16 cellular contexts compared by ENCODE assay signal in the genomic region with DNA sequence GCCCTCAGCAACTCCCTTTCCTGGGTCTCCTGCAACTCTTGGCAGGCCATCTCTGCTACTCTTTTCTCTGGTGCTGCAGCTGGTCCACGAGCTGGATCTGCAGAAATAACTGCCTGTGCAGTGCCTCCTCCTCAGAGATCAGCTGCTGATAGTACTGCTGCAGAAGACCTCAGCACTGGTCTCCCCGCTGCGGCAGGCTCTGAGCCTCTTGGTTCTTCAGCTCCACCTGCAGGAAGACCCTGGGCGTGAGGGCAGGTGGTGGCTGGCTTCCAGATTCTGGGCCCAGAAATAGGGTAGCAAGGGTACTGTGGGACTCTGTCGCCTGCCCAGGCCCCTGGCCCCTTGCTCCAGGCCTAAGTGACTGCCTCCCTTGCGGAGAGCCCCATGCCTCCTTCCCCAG.
"Had no signal": no experiment of that assay in that cellular context is flagged by ENCODE, and none has a peak within 500 bp of the region (broad histone marks: within the 10 kb centered on the region; RNA-seq: fewer than 3 reads in every experiment).

No MANE protein-coding gene starts in this region.

- H3K9me3 ChIP-seq: heart left ventricle, right atrium auricular region, thyroid gland had no signal

- FAIRE-seq: frontal cortex, urothelium cell line had no signal

- H3K36me3 ChIP-seq: heart left ventricle, right atrium auricular region, thyroid gland had no signal

- H3K27ac Mint-ChIP-seq: dendritic cell treated with granulocyte-macrophage colony-stimulating factor and Interleukin-4, amounts not matched to agents 40 ng/mL and 50 ng/mL, for 4 days; effector memory CD8-positive, alpha-beta T cell; nephron; T-helper 17 cell had no signal

- H3K27ac ChIP-seq: epithelial cell of prostate, heart left ventricle, right atrium auricular region, thyroid gland had no signal

- H3K27me3 Mint-ChIP-seq: dendritic cell treated with granulocyte-macrophage colony-stimulating factor and Interleukin-4, amounts not matched to agents 40 ng/mL and 50 ng/mL, for 4 days had no signal

- ATAC-seq: effector memory CD8-positive, alpha-beta T cell; heart left ventricle; T-helper 17 cell had no signal

- H3K4me3 ChIP-seq: heart left ventricle, right atrium auricular region, thyroid gland had no signal

- H3K9me3 Mint-ChIP-seq: dendritic cell treated with granulocyte-macrophage colony-stimulating factor and Interleukin-4, amounts not matched to agents 40 ng/mL and 50 ng/mL, for 4 days; effector memory CD8-positive, alpha-beta T cell had no signal

- H3K4me1 ChIP-seq: heart left ventricle, right atrium auricular region, thyroid gland had no signal

- H3K27me3 ChIP-seq: heart left ventricle, right atrium auricular region, thyroid gland had no signal

- H3K4me3 Mint-ChIP-seq: dendritic cell treated with granulocyte-macrophage colony-stimulating factor and Interleukin-4, amounts not matched to agents 40 ng/mL and 50 ng/mL, for 4 days; effector memory CD8-positive, alpha-beta T cell; nephron; T-helper 17 cell had no signal

- DNase-seq: activated CD4-positive, alpha-beta T cell treated with anti-CD3 and anti-CD28 coated beads for 48 hours; activated naive CD4-positive, alpha-beta T cell; anterior cingulate cortex; cerebellar nuclear complex; effector memory CD8-positive, alpha-beta T cell; heart left ventricle; nucleus accumbens; stimulated activated CD4-positive, alpha-beta T cell treated with anti-CD3 and anti-CD28 coated beads, Interleukin-1b, Interleukin-23, amount 100 ng/mL, for 48 hours; T-helper 17 cell; thyroid gland had no signal
